11 cellular contexts compared by ENCODE assay signal in the genomic region with DNA sequence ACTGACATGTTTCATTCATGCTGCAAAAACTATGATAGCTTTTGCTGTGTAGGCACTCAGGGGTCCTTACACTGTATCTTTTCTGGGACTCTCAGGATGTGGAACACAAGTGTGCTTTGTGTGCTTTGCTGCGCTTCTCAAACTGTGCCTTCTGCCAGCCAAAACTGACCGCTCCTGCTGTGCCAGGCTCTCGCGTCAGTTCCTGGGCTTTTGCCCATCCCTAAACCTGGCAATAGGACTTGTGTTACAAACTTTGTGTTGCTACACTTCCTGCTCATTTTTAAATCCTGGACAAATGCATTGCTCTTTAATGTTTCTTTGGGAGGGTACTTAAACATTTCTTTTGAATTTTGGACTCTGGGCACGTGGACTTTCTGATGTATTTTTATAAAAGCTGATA.
DNase-seq lines count a peak whose midpoint lies in the region; ATAC-seq, FAIRE-seq and TF ChIP-seq lines count a peak whose summit lies in the region.
"Had no signal": no experiment of that assay in that cellular context is flagged by ENCODE, and none has a peak within 500 bp of the region (broad histone marks: within the 10 kb centered on the region; RNA-seq: fewer than 3 reads in every experiment).

No MANE protein-coding gene starts in this region.

- TF ChIP-seq CTCF in pancreas (IDR thresholded peaks at IDR 0.05) (no peak), progenitor cell of endocrine pancreas (IDR thresholded peaks at IDR 0.05; ENCODE audit: unreplicated experiment) (no peak)

- H3K36me3 ChIP-seq in pancreas, result no peaks in the 10 kb centered on the region

- peaks cover 0 to 11% (median 0%) of the 10 kb centered on the region in 3 donors for H3K4me1 ChIP-seq in pancreas

- no peak overlapping the region for H3K27ac ChIP-seq in pancreas

- no peak overlapping the region for H3K4me3 Mint-ChIP-seq in activated naive CD4-positive, alpha-beta T cell treated with anti-CD3 and anti-CD28 coated beads, Interleukin-2, amount 10 ng/mL, durations not matched to agents 7 days and 5 days
- H3K4me3 Mint-ChIP-seq in progenitor cell of endocrine pancreas (ENCODE audit: low read depth), result no peak overlapping the region

- WGBS in pancreas, 2 donors, result 18 to 25% methylated on average over 5 of the region's 5 CpGs

- H3K9me3 ChIP-seq in pancreas, result no peaks in the 10 kb centered on the region

- no peak overlapping the region for H3K4me3 ChIP-seq in pancreas

- H3K4me1 Mint-ChIP-seq in activated naive CD4-positive, alpha-beta T cell treated with anti-CD3 and anti-CD28 coated beads, Interleukin-2, amount 10 ng/mL, durations not matched to agents 7 days and 5 days, result no peaks in the 10 kb centered on the region
- H3K4me1 Mint-ChIP-seq in progenitor cell of endocrine pancreas (ENCODE audit: low read depth), result no peaks in the 10 kb centered on the region

- no peaks in the 10 kb centered on the region for H3K9me3 Mint-ChIP-seq in activated naive CD4-positive, alpha-beta T cell treated with anti-CD3 and anti-CD28 coated beads, Interleukin-2, amount 10 ng/mL, durations not matched to agents 7 days and 5 days
- H3K9me3 Mint-ChIP-seq in progenitor cell of endocrine pancreas (ENCODE audit: low read depth), result no peaks in the 10 kb centered on the region

- in situ Hi-C loops in G401 (cut with HindIII; ENCODE audit: low sequenced_read_pairs), result no loop called here

- ATAC-seq in pancreas (peak; percentile 77 to 93 (median 92)), GM21786 (IDR thresholded peaks at IDR 0.05; ENCODE audit: unreplicated experiment) (no peak)

- H3K27me3 ChIP-seq in pancreas, result no peaks in the 10 kb centered on the region

- no peak for FAIRE-seq in pancreas (lab: Jason Lieb, UNC)

- no peaks in the 10 kb centered on the region for H3K27me3 Mint-ChIP-seq in activated naive CD4-positive, alpha-beta T cell treated with anti-CD3 and anti-CD28 coated beads, Interleukin-2, amount 10 ng/mL, durations not matched to agents 7 days and 5 days
- no peaks in the 10 kb centered on the region for H3K27me3 Mint-ChIP-seq in progenitor cell of endocrine pancreas

- DNase-seq in G401 (ENCODE audit: low spot score) (peak; percentile 93), astrocyte of the hippocampus (ENCODE audit: low read depth, low spot score) (peak; percentile 82), head of caudate nucleus (peak; percentile 59 to 97 (median 92)), pancreas (peak; percentile 44 to 69 (median 64)), Kasumi-1 (lab: John Stamatoyannopoulos, UW) (no peak), progenitor cell of endocrine pancreas (ENCODE audit: low spot score, unreplicated experiment) (no peak)
- no peak for DNase-seq in activated naive CD4-positive, alpha-beta T cell treated with anti-CD3 and anti-CD28 coated beads, Interleukin-2, amount 10 ng/mL, durations not matched to agents 7 days and 5 days
- DNase-seq: activated CD4-positive, alpha-beta T cell treated with anti-CD3 and anti-CD28 coated beads for 48 hours; KBM-7; stimulated activated naive CD4-positive, alpha-beta T cell had no signal

- CTCF ChIA-PET in activated naive CD4-positive, alpha-beta T cell treated with anti-CD3 and anti-CD28 coated beads, Interleukin-2, amount 10 ng/mL, durations not matched to agents 7 days and 5 days (lab: Charles Lee), result no interaction called here

- no peaks in the 10 kb centered on the region for H3K36me3 Mint-ChIP-seq in activated naive CD4-positive, alpha-beta T cell treated with anti-CD3 and anti-CD28 coated beads, Interleukin-2, amount 10 ng/mL, durations not matched to agents 7 days and 5 days
- H3K36me3 Mint-ChIP-seq in progenitor cell of endocrine pancreas (ENCODE audit: insufficient read depth), result no peaks in the 10 kb centered on the region

- no peak overlapping the region for H3K27ac Mint-ChIP-seq in activated naive CD4-positive, alpha-beta T cell treated with anti-CD3 and anti-CD28 coated beads, Interleukin-2, amount 10 ng/mL, durations not matched to agents 7 days and 5 days
- H3K27ac Mint-ChIP-seq in progenitor cell of endocrine pancreas, result no peak overlapping the region

- intact Hi-C loops in head of caudate nucleus (cut with DNase I) (loop anchor here (5.0 kb wide), 1 partner anchor 60 kb away; a partner anchor contains a TSS), pancreas (cut with DNase I) (no loop called here)

Comparison
In these comparisons a context has a peak if more than half of its experiments do, and no peak if none do; other contexts are left out.
1. DNase-seq: peak in G401 (single experiment), astrocyte of the hippocampus (single experiment), head of caudate nucleus (42 of 42) and pancreas (6 of 6); none in Kasumi-1 (0 of 2), activated naive CD4-positive, alpha-beta T cell treated with anti-CD3 and anti-CD28 coated beads, Interleukin-2, amount 10 ng/mL, durations not matched to agents 7 days and 5 days (single experiment) and progenitor cell of endocrine pancreas (single experiment).